Comparison of ENCODE assay signal across 14 cellular contexts in the genomic region with DNA sequence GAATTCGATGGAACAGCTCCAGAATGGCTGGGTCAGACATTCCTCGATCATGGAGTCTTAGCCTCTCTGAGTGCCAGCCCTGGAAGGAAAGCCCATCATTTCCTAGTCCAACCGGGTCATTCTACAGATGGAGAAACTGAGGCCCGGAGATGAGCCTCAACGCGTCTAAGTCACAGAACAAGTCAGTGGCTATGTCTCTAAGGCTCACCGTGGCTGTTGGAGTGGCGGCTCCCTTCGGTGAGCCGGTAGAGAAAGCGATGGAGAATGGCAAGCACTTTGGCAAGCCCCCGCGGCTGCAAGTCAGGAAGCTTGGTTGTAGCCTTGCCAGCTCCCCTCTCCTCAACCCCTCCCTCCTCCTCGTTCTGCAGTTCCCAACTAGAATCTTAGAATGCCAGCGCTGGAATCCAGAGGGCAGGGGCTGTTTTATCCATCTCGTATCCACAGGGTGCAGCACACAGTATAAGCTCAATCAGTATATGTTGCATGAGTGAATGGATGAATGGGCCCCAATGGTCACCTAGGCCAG. TPM values are rescaled to one million over a fixed set of nuclear protein-coding genes. Genes with fewer than 3 reads are reported as not detected.
A peak's percentile ranks its signal among the peaks of the same experiment; 100 is the strongest.
DNase-seq lines count a peak whose midpoint lies in the region; ATAC-seq, FAIRE-seq and TF ChIP-seq lines count a peak whose summit lies in the region.
"Had no signal": no experiment of that assay in that cellular context is flagged by ENCODE, and none has a peak within 500 bp of the region (broad histone marks: within the 10 kb centered on the region; RNA-seq: fewer than 3 reads in every experiment).

No MANE protein-coding gene starts in this region.

- H3K27me3 Mint-ChIP-seq in T-cell, result peaks cover 35 to 38% of the 10 kb centered on the region in 2 donors

- peak; percentile 40 for FAIRE-seq in HepG2 (lab: Jason Lieb, UNC)
- no peak for FAIRE-seq in HTR-8/SVneo (lab: Jason Lieb, UNC)

- peaks cover 3 to 6% (median 4%) of the 10 kb centered on the region in 3 donors for H3K4me1 Mint-ChIP-seq in T-cell
- H3K4me1 Mint-ChIP-seq: stimulated activated memory B cell treated with anti-CD40 and anti-IgM and Interleukin-4, amounts not matched to agents 10 μg/mL and 1 μg/mL and 100 μg/mL, for 72 hours had no signal

- peaks cover 13% of the 10 kb centered on the region for H3K79me2 ChIP-seq in HepG2 (ENCODE audit: insufficient read depth, low read length)
- no peaks in the 10 kb centered on the region for H3K79me2 ChIP-seq in osteoblast (ENCODE audit: insufficient read depth, low read length)
- no peaks in the 10 kb centered on the region for H3K79me2 ChIP-seq in Karpas-422 (ENCODE audit: low read length)

- WGBS in HepG2 (ENCODE audit: low lambda C conversion rate), result 78% methylated on average over 14 of the region's 16 CpGs
- WGBS in right lobe of liver (ENCODE audit: insufficient coverage, low coverage, low lambda C conversion rate, missing lambda C conversion rate), result 10% methylated on average over 9 of the region's 16 CpGs

- POLR2A ChIA-PET in HepG2 (lab: Yijun Ruan, JAX), result interaction anchor here (0.8 to 2.1 kb wide), 4 partner anchors 14 to 110 kb away, joined by 3 to 7 read pairs (median 3); a partner anchor contains a TSS
- POLR2A ChIA-PET in T-cell (lab: Charles Lee), result no interaction called here

- intact Hi-C loops in HepG2 (cut with micrococcal nuclease; ENCODE audit: unreplicated experiment), result loop anchor here (2.0 kb wide), 1 partner anchor 14 kb away; no protein-coding TSS in a partner anchor
- intact Hi-C loops in right lobe of liver (cut with DNase I), result no loop called here

- no peak overlapping the region for H3K4me3 Mint-ChIP-seq in T-cell
- H3K4me3 Mint-ChIP-seq: stimulated activated memory B cell treated with anti-CD40 and anti-IgM and Interleukin-4, amounts not matched to agents 10 μg/mL and 1 μg/mL and 100 μg/mL, for 72 hours had no signal

- no peaks in the 10 kb centered on the region for H3K27me3 ChIP-seq in HepG2 (ENCODE audit: control insufficient read depth in 1 of 2, insufficient read depth in 2 of 2, low read length in 2 of 2)
- peaks cover 0 to 7% of the 10 kb centered on the region in 2 donors for H3K27me3 ChIP-seq in right lobe of liver
- no peaks in the 10 kb centered on the region for H3K27me3 ChIP-seq in osteoblast (ENCODE audit: insufficient read depth, low read length)
- no peaks in the 10 kb centered on the region for H3K27me3 ChIP-seq in Karpas-422 (ENCODE audit: low read length)

- DNase-seq in HepG2 (ENCODE audit: low spot score), result no peak
- no peak for DNase-seq in right lobe of liver
- DNase-seq in fibroblast of peridontal ligament (ENCODE audit: extremely low read depth), result peak; percentile 84
- no peak for DNase-seq in osteoblast (ENCODE audit: insufficient read length, low spot score, missing footprints)
- no peak for DNase-seq in T-cell
- DNase-seq in Karpas-422, result no peak
- no peak for DNase-seq in HTR-8/SVneo (ENCODE audit: insufficient read length, low spot score)
- DNase-seq: MV-4-11, NCI-H524 treated with DMSO at 0.1 percent for 48 hours had no signal

- no peaks in the 10 kb centered on the region for H3K9me3 Mint-ChIP-seq in T-cell
- H3K9me3 Mint-ChIP-seq: stimulated activated memory B cell treated with anti-CD40 and anti-IgM and Interleukin-4, amounts not matched to agents 10 μg/mL and 1 μg/mL and 100 μg/mL, for 72 hours had no signal

- no peak for TF ChIP-seq POLR2A in HepG2 (IDR thresholded peaks at IDR 0.05; ENCODE audit: insufficient read depth in 1 of 2, low read depth in 2 of 2, low read length in 2 of 2)
- no peak for TF ChIP-seq POLR2A in right lobe of liver (IDR thresholded peaks at IDR 0.05)

- no peak for TF ChIP-seq RAD21 in HepG2 (CRISPR knock-in tag; IDR thresholded peaks at IDR 0.05)

- no TSS peak for BruUV-seq in HepG2 (replicated peaks; lab: Mats Ljungman, UMichigan)

- H3K36me3 Mint-ChIP-seq in T-cell, result no peaks in the 10 kb centered on the region
- H3K36me3 Mint-ChIP-seq: stimulated activated memory B cell treated with anti-CD40 and anti-IgM and Interleukin-4, amounts not matched to agents 10 μg/mL and 1 μg/mL and 100 μg/mL, for 72 hours had no signal

- no peak for ATAC-seq in HepG2
- ATAC-seq in right lobe of liver, result no peak
- ATAC-seq in T-cell (replicated peaks in 1 of 4), result no peak
- no peak for ATAC-seq in GM21381 (IDR thresholded peaks at IDR 0.05; ENCODE audit: unreplicated experiment)
- ATAC-seq: stimulated activated memory B cell treated with anti-CD40 and anti-IgM and Interleukin-4, amounts not matched to agents 10 μg/mL and 1 μg/mL and 100 μg/mL, for 72 hours had no signal

- H3K9ac ChIP-seq in HepG2 (ENCODE audit: insufficient read depth, low read depth, low read length), result no peak overlapping the region; the same call in 1 of the 2 replicates
- no peak overlapping the region for H3K9ac ChIP-seq in Karpas-422 (ENCODE audit: low read length)

- no peaks in the 10 kb centered on the region for H3K9me3 ChIP-seq in HepG2 (ENCODE audit: low read length)
- H3K9me3 ChIP-seq in right lobe of liver, result no peaks in the 10 kb centered on the region
- H3K9me3 ChIP-seq in osteoblast (ENCODE audit: low read depth, low read length), result no peaks in the 10 kb centered on the region
- no peaks in the 10 kb centered on the region for H3K9me3 ChIP-seq in Karpas-422 (ENCODE audit: low read length)
- H3K9me3 ChIP-seq: adrenal gland had no signal

- in situ Hi-C loops in HepG2 (cut with HindIII; ENCODE audit: extremely low pct_ligation_motif_present, low pct_unique_long_range_greater_than_20kb), result no loop called here

- TF ChIP-seq CTCF in HepG2 (CRISPR knock-in tag; IDR thresholded peaks at IDR 0.05), result no peak
- no peak for TF ChIP-seq CTCF in right lobe of liver (IDR thresholded peaks at IDR 0.05)
- TF ChIP-seq CTCF in osteoblast (IDR thresholded peaks at IDR 0.05; ENCODE audit: extremely low read depth, low read depth, low read length), result no peak

- CTCF ChIA-PET in HepG2 (lab: Yijun Ruan, JAX; ENCODE audit: low intra/inter-chr PET ratio, low total read pairs), result interaction anchor here (1.2 to 2.2 kb wide), 2 partner anchors 14 to 47 kb away, joined by 3 to 13 read pairs; no protein-coding TSS in a partner anchor
- CTCF ChIA-PET in T-cell (lab: Charles Lee), result no interaction called here

- H3K4me3 ChIP-seq in HepG2 (replicated peaks in 1 of 3; ENCODE audit: insufficient read depth in 1 of 3, low read depth in 2 of 3, low read length in 3 of 3), result peak overlapping the region in 2 of 3 experiments; percentile 66 to 78; a peak in 3 of 6 replicates
- peak overlapping the region in 1 of 3 donors; percentile 20 for H3K4me3 ChIP-seq in right lobe of liver
- H3K4me3 ChIP-seq in osteoblast (ENCODE audit: insufficient read depth, low read length), result peak overlapping the region; percentile 71
- no peak overlapping the region for H3K4me3 ChIP-seq in Karpas-422 (ENCODE audit: low read length)

- H3K4me1 ChIP-seq in HepG2 (ENCODE audit: insufficient read depth, low read length) (peaks cover 85% of the 10 kb centered on the region), right lobe of liver (peaks cover 0 to 10% (median 0%) of the 10 kb centered on the region in 4 donors), osteoblast (ENCODE audit: insufficient read depth, low read length) (peaks cover 35% of the 10 kb centered on the region), Karpas-422 (ENCODE audit: low read length) (no peaks in the 10 kb centered on the region)

- no peaks in the 10 kb centered on the region; a peak in 1 of 5 replicates for H3K36me3 ChIP-seq in HepG2 (replicated peaks in 1 of 2; ENCODE audit: control insufficient read depth in 1 of 2, insufficient read depth in 2 of 2, low read length in 2 of 2)
- no peaks in the 10 kb centered on the region for H3K36me3 ChIP-seq in right lobe of liver
- H3K36me3 ChIP-seq in osteoblast (ENCODE audit: insufficient read depth, low read length), result no peaks in the 10 kb centered on the region
- H3K36me3 ChIP-seq in Karpas-422 (ENCODE audit: insufficient read depth, low read length), result no peaks in the 10 kb centered on the region
- H3K36me3 ChIP-seq: adrenal gland had no signal

- H2AFZ ChIP-seq in HepG2 (ENCODE audit: low read length), result no peak overlapping the region
- H2AFZ ChIP-seq in osteoblast (ENCODE audit: low read length), result peak overlapping the region; percentile 88
- no peak overlapping the region for H2AFZ ChIP-seq in Karpas-422 (ENCODE audit: low read length)

- no peak overlapping the region for H3K27ac Mint-ChIP-seq in T-cell
- H3K27ac Mint-ChIP-seq: stimulated activated memory B cell treated with anti-CD40 and anti-IgM and Interleukin-4, amounts not matched to agents 10 μg/mL and 1 μg/mL and 100 μg/mL, for 72 hours had no signal

- TF ChIP-seq EP300 in HepG2 (IDR thresholded peaks at IDR 0.05; ENCODE audit: low read depth in 2 of 2, low read length in 2 of 2) (no peak), HepG2 (CRISPR knock-in tag; IDR thresholded peaks at IDR 0.05; ENCODE audit: borderline replicate concordance) (no peak)

- no peak overlapping the region for H3K27ac ChIP-seq in HepG2 (ENCODE audit: extremely low read length, insufficient read depth, low read length)
- H3K27ac ChIP-seq in right lobe of liver, result no peak overlapping the region
- no peak overlapping the region for H3K27ac ChIP-seq in osteoblast (ENCODE audit: low read depth, low read length)
- H3K27ac ChIP-seq in Karpas-422 (ENCODE audit: low read length), result no peak overlapping the region
- H3K27ac ChIP-seq: epithelial cell of prostate had no signal

- H3K4me2 ChIP-seq in HepG2 (ENCODE audit: low read depth, low read length) (peak overlapping the region; percentile 81), osteoblast (ENCODE audit: insufficient read depth, low read length) (peak overlapping the region; percentile 80), Karpas-422 (ENCODE audit: low read depth, low read length, poor library complexity, severe bottlenecking) (no peak overlapping the region)

- no peaks in the 10 kb centered on the region for H4K20me1 ChIP-seq in HepG2 (ENCODE audit: insufficient read depth, low read length)
- no peaks in the 10 kb centered on the region for H4K20me1 ChIP-seq in osteoblast (ENCODE audit: insufficient read depth, low read length)
- peaks cover 4% of the 10 kb centered on the region; the same call in 1 of the 2 replicates for H4K20me1 ChIP-seq in Karpas-422 (ENCODE audit: insufficient read depth, low read depth, low read length)

- H3K9me2 ChIP-seq in Karpas-422 (replicated peaks; ENCODE audit: insufficient read depth, low read length), result no peaks in the 10 kb centered on the region

RNA-seq across cellular contexts. Expression of a gene that starts 0.4 kb away (rescaled TPM):
- 17.6 and 33.9 TPM in 2 replicates for total RNA-seq in HepG2 (2016; rRNA removed; fragmentation: Illumina TruSeq; extraction: Trizol)
- 3.1 and 3.4 TPM in 2 replicates for total RNA-seq in HepG2 (2016; cell fraction: cytosol; rRNA removed; fragmentation: Illumina TruSeq; extraction: Trizol; ENCODE audit: low read depth)
- total RNA-seq in HepG2 (2016; cell fraction: insoluble cytoplasmic fraction; rRNA removed; fragmentation: Illumina TruSeq; extraction: Trizol), result 21.4 and 37.4 TPM in 2 replicates
- total RNA-seq in HepG2 (2016; cell fraction: membrane; rRNA removed; fragmentation: Illumina TruSeq; extraction: Trizol), result 11.0 and 13.0 TPM in 2 replicates
- total RNA-seq in HepG2 (2016; cell fraction: nucleus; rRNA removed; fragmentation: Illumina TruSeq; extraction: Trizol), result 25.8 and 28.7 TPM in 2 replicates
- polyA plus RNA-seq in HepG2 (2011; rRNA removed), result 4.2 and 6.4 TPM in 2 replicates
- polyA plus RNA-seq in HepG2 (2011; cell fraction: cytosol; rRNA removed), result 6.1 and 8.6 TPM in 2 replicates
- 5.3 and 5.7 TPM in 2 replicates for polyA plus RNA-seq in HepG2 (2011; cell fraction: nucleus; rRNA removed)
- 2.2 and 3.5 TPM in 2 replicates for polyA plus RNA-seq in HepG2 (2012)
- 2.1 and 2.4 TPM in 2 replicates for polyA plus RNA-seq in HepG2 (2016; cell fraction: cytosol; fragmentation: Illumina TruSeq; extraction: Trizol; ENCODE audit: low read depth)
- polyA plus RNA-seq in HepG2 (2016; cell fraction: insoluble cytoplasmic fraction; fragmentation: Illumina TruSeq; extraction: Trizol; ENCODE audit: low read depth), result 14.2 and 17.0 TPM in 2 replicates
- polyA plus RNA-seq in HepG2 (2016; cell fraction: membrane; fragmentation: Illumina TruSeq; extraction: Trizol; ENCODE audit: low read depth), result 5.0 and 7.0 TPM in 2 replicates
- 29.1 and 30.1 TPM in 2 replicates for polyA plus RNA-seq in HepG2 (2016; cell fraction: nucleus; fragmentation: Illumina TruSeq; extraction: Trizol; ENCODE audit: insufficient read depth, low read depth)
- polyA minus RNA-seq in HepG2 (2011; rRNA and poly(A)+ RNA removed; ENCODE audit: low replicate concordance), result 0.07 and 16.9 TPM in 2 replicates
- 5.9 and 6.4 TPM in 2 replicates for polyA minus RNA-seq in HepG2 (2011; cell fraction: cytosol; rRNA and poly(A)+ RNA removed)
- polyA minus RNA-seq in HepG2 (2011; cell fraction: nucleus; rRNA and poly(A)+ RNA removed), result 4.8 and 6.6 TPM in 2 replicates
- total RNA-seq in right lobe of liver, result under 1 TPM in 5 of 6 experiments, not detected in 1; 0.06 to 0.51 (median 0.20) TPM
- total RNA-seq in osteoblast, result 4.7 and 6.5 TPM in 2 replicates
- total RNA-seq in T-cell, result under 1 TPM in 1 of 5 donors, not detected in 4; 0.09 TPM
- not detected in 2 replicates for total RNA-seq in Karpas-422 (2014; rRNA removed; shearing (Covaris generic); ENCODE audit: low replicate concordance)
- total RNA-seq: H4 had no signal

RNA-seq across cellular contexts. Expression of a gene that starts 13.6 kb away (rescaled TPM):
- total RNA-seq in HepG2 (2016; rRNA removed; fragmentation: Illumina TruSeq; extraction: Trizol) (0.11 TPM in 1 of 2 replicates, not detected in the other), right lobe of liver (under 1 TPM in 3 of 6 experiments, not detected in 3; 0.10 to 0.26 (median 0.23) TPM), osteoblast (0.36 and 0.88 TPM in 2 replicates), T-cell (not detected)
- total RNA-seq in HepG2 (2016; cell fraction: cytosol; rRNA removed; fragmentation: Illumina TruSeq; extraction: Trizol; ENCODE audit: low read depth), result not detected in 2 replicates
- total RNA-seq in HepG2 (2016; cell fraction: insoluble cytoplasmic fraction; rRNA removed; fragmentation: Illumina TruSeq; extraction: Trizol), result 0.03 and 0.09 TPM in 2 replicates
- not detected in 2 replicates for total RNA-seq in HepG2 (2016; cell fraction: membrane; rRNA removed; fragmentation: Illumina TruSeq; extraction: Trizol)
- total RNA-seq in HepG2 (2016; cell fraction: nucleus; rRNA removed; fragmentation: Illumina TruSeq; extraction: Trizol), result 0.25 and 0.40 TPM in 2 replicates
- polyA plus RNA-seq in HepG2 (2011; rRNA removed), result 0.16 TPM in 1 of 2 replicates, not detected in the other
- 0.03 and 0.04 TPM in 2 replicates for polyA plus RNA-seq in HepG2 (2011; cell fraction: cytosol; rRNA removed)
- 0.09 and 0.39 TPM in 2 replicates for polyA plus RNA-seq in HepG2 (2011; cell fraction: nucleus; rRNA removed)
- 0.03 and 0.08 TPM in 2 replicates for polyA plus RNA-seq in HepG2 (2012)
- polyA plus RNA-seq in HepG2 (2016; cell fraction: cytosol; fragmentation: Illumina TruSeq; extraction: Trizol; ENCODE audit: low read depth), result 0.06 TPM in 1 of 2 replicates, not detected in the other
- polyA plus RNA-seq in HepG2 (2016; cell fraction: insoluble cytoplasmic fraction; fragmentation: Illumina TruSeq; extraction: Trizol; ENCODE audit: low read depth), result 0.05 TPM in 1 of 2 replicates, not detected in the other
- polyA plus RNA-seq in HepG2 (2016; cell fraction: membrane; fragmentation: Illumina TruSeq; extraction: Trizol; ENCODE audit: low read depth), result not detected in 2 replicates
- 0.34 and 0.43 TPM in 2 replicates for polyA plus RNA-seq in HepG2 (2016; cell fraction: nucleus; fragmentation: Illumina TruSeq; extraction: Trizol; ENCODE audit: insufficient read depth, low read depth)
- polyA minus RNA-seq in HepG2 (2011; rRNA and poly(A)+ RNA removed; ENCODE audit: low replicate concordance), result 0.14 TPM in 1 of 2 replicates, not detected in the other
- polyA minus RNA-seq in HepG2 (2011; cell fraction: cytosol; rRNA and poly(A)+ RNA removed), result not detected in 2 replicates
- 0.12 TPM in 1 of 2 replicates, not detected in the other for polyA minus RNA-seq in HepG2 (2011; cell fraction: nucleus; rRNA and poly(A)+ RNA removed)
- total RNA-seq in Karpas-422 (2014; rRNA removed; shearing (Covaris generic); ENCODE audit: low replicate concordance), result not detected in 2 replicates

RNA-seq across cellular contexts. Expression of a gene that starts 54.4 kb away (rescaled TPM):
- 41.6 and 44.5 TPM in 2 replicates for total RNA-seq in HepG2 (2016; rRNA removed; fragmentation: Illumina TruSeq; extraction: Trizol)
- total RNA-seq in HepG2 (2016; cell fraction: cytosol; rRNA removed; fragmentation: Illumina TruSeq; extraction: Trizol; ENCODE audit: low read depth), result 7.0 and 8.0 TPM in 2 replicates
- 34.8 and 42.9 TPM in 2 replicates for total RNA-seq in HepG2 (2016; cell fraction: insoluble cytoplasmic fraction; rRNA removed; fragmentation: Illumina TruSeq; extraction: Trizol)
- 12.4 and 12.6 TPM in 2 replicates for total RNA-seq in HepG2 (2016; cell fraction: membrane; rRNA removed; fragmentation: Illumina TruSeq; extraction: Trizol)
- 38.8 and 43.2 TPM in 2 replicates for total RNA-seq in HepG2 (2016; cell fraction: nucleus; rRNA removed; fragmentation: Illumina TruSeq; extraction: Trizol)
- 9.9 and 10.1 TPM in 2 replicates for polyA plus RNA-seq in HepG2 (2011; rRNA removed)
- polyA plus RNA-seq in HepG2 (2011; cell fraction: cytosol; rRNA removed), result 5.7 and 7.4 TPM in 2 replicates
- 27.8 and 31.6 TPM in 2 replicates for polyA plus RNA-seq in HepG2 (2011; cell fraction: nucleus; rRNA removed)
- 14.9 and 19.7 TPM in 2 replicates for polyA plus RNA-seq in HepG2 (2012)
- polyA plus RNA-seq in HepG2 (2016; cell fraction: cytosol; fragmentation: Illumina TruSeq; extraction: Trizol; ENCODE audit: low read depth), result 2.9 and 3.4 TPM in 2 replicates
- 38.4 and 54.0 TPM in 2 replicates for polyA plus RNA-seq in HepG2 (2016; cell fraction: insoluble cytoplasmic fraction; fragmentation: Illumina TruSeq; extraction: Trizol; ENCODE audit: low read depth)
- 6.2 and 8.3 TPM in 2 replicates for polyA plus RNA-seq in HepG2 (2016; cell fraction: membrane; fragmentation: Illumina TruSeq; extraction: Trizol; ENCODE audit: low read depth)
- polyA plus RNA-seq in HepG2 (2016; cell fraction: nucleus; fragmentation: Illumina TruSeq; extraction: Trizol; ENCODE audit: insufficient read depth, low read depth), result 61.9 and 69.6 TPM in 2 replicates
- 16.4 and 42.6 TPM in 2 replicates for polyA minus RNA-seq in HepG2 (2011; rRNA and poly(A)+ RNA removed; ENCODE audit: low replicate concordance)
- 9.8 and 12.7 TPM in 2 replicates for polyA minus RNA-seq in HepG2 (2011; cell fraction: cytosol; rRNA and poly(A)+ RNA removed)
- 19.2 and 20.5 TPM in 2 replicates for polyA minus RNA-seq in HepG2 (2011; cell fraction: nucleus; rRNA and poly(A)+ RNA removed)
- 10 to 100 TPM in 2 of 6 experiments, 1 to 10 TPM in 4; 6.7 to 12.0 (median 8.9) TPM for total RNA-seq in right lobe of liver
- 12.3 and 12.4 TPM in 2 replicates for total RNA-seq in osteoblast
- 10 to 100 TPM; 50.4 to 67.8 (median 58.4) TPM for total RNA-seq in T-cell
- 23.0 and 42.6 TPM in 2 replicates for total RNA-seq in Karpas-422 (2014; rRNA removed; shearing (Covaris generic); ENCODE audit: low replicate concordance)
